8 cellular contexts compared by ENCODE assay signal in the genomic region with DNA sequence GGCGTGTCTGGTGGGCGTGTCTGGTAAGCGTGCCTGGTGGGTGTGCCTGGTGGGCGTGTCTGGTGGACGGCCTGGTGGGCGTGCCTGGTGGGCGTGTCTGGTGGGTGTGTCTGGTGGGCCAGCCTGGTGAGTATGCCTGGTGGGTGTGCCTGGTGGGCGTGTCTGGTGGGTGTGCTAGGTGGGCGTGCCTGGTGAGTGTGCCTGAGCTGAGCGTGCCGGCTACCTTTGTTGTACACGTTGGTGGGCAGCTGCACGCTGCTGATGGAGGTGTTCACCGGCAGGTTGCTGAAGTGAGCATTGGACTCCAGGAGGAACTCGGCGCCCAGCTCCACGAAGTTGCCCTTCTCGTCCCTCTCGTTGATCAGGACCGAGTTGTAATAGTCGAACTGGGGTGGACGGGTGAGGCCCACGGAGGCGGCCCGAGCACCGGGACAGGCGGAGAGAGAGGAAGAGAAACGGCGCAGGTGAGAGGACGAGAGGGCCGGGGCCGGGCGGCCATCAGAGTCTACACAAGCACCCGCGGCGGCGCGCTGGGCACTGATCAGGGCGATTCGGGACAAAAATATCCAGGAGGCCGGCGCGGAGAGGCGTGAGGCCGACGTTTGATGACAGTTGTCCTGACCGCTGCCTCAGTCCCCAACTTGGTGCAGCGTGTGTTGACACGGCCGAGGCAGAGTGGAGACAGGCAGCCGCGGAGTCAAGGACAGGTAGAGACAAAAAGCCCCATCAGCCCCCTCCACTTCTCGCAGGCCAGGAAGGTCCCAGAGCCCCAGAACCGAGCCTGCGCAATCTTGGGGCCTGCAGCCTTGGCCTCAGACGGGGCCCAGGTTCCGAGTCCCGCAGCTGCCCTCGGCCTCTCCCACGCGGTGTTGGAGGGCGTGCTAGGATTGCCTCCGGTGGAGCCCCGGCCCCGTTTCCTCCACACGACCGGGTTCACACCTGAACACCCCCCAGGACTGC. TPM values are rescaled to one million over a fixed set of nuclear protein-coding genes. Genes with fewer than 3 reads are reported as not detected.
A peak's percentile ranks its signal among the peaks of the same experiment; 100 is the strongest.
DNase-seq lines count a peak whose midpoint lies in the region; ATAC-seq and TF ChIP-seq lines count a peak whose summit lies in the region.
"Had no signal": no experiment of that assay in that cellular context is flagged by ENCODE, and none has a peak within 500 bp of the region (broad histone marks: within the 10 kb centered on the region; RNA-seq: fewer than 3 reads in every experiment).

No MANE protein-coding gene starts in this region.

- TF ChIP-seq CTCF in thoracic aorta (IDR thresholded peaks at IDR 0.05): no peak

- ATAC-seq in thoracic aorta (ENCODE audit: insufficient number of reproducible peaks, low FRiP score, low read depth): no peak
- no peak for ATAC-seq in HG03432 (IDR thresholded peaks at IDR 0.05; ENCODE audit: unreplicated experiment)
- ATAC-seq in HG02678 (IDR thresholded peaks at IDR 0.05; ENCODE audit: unreplicated experiment): no peak
- ATAC-seq in GM18519 (IDR thresholded peaks at IDR 0.05; ENCODE audit: low FRiP score, unreplicated experiment): no peak

- H3K36me3 ChIP-seq in thoracic aorta: no peaks in the 10 kb centered on the region
- H3K36me3 ChIP-seq: tibial artery had no signal

- no peaks in the 10 kb centered on the region for H3K4me1 ChIP-seq in thoracic aorta (ENCODE audit: control insufficient read depth in 1 of 2, low read depth in 2 of 2)

- CTCF ChIA-PET in activated naive CD4-positive, alpha-beta T cell treated with anti-CD3 and anti-CD28 coated beads for 36 hours (lab: Charles Lee): interaction anchor here (0.6 to 0.7 kb wide), 2 partner anchors 9 to 46 kb away, joined by 3 to 7 read pairs; no protein-coding TSS in a partner anchor

- peaks cover 27% of the 10 kb centered on the region for H3K9me3 Mint-ChIP-seq in activated naive CD4-positive, alpha-beta T cell treated with anti-CD3 and anti-CD28 coated beads for 36 hours

- H3K27me3 Mint-ChIP-seq in activated naive CD4-positive, alpha-beta T cell treated with anti-CD3 and anti-CD28 coated beads for 36 hours (ENCODE audit: low read depth): peaks cover 8% of the 10 kb centered on the region

- no peaks in the 10 kb centered on the region for H3K27me3 ChIP-seq in thoracic aorta (replicated peaks; ENCODE audit: insufficient read depth)
- H3K27me3 ChIP-seq: tibial artery had no signal

- H3K27ac ChIP-seq in thoracic aorta: no peak overlapping the region
- H3K27ac ChIP-seq: tibial artery had no signal

- H3K9me3 ChIP-seq in thoracic aorta: peaks cover 16% of the 10 kb centered on the region

- DNase-seq in LoVo (ENCODE audit: low spot score) (peak; percentile 11), kidney tubule cell (ENCODE audit: low spot score) (peak; percentile 7), thoracic aorta (ENCODE audit: low spot score) (no peak)
- peak; percentile 15 for DNase-seq in activated naive CD4-positive, alpha-beta T cell treated with anti-CD3 and anti-CD28 coated beads for 36 hours

- H3K4me1 Mint-ChIP-seq in activated naive CD4-positive, alpha-beta T cell treated with anti-CD3 and anti-CD28 coated beads for 36 hours (ENCODE audit: low read depth): peaks cover 7% of the 10 kb centered on the region

- intact Hi-C loops in activated naive CD4-positive, alpha-beta T cell treated with anti-CD3 and anti-CD28 coated beads for 36 hours (cut with micrococcal nuclease): no loop called here

- H3K27ac Mint-ChIP-seq in activated naive CD4-positive, alpha-beta T cell treated with anti-CD3 and anti-CD28 coated beads for 36 hours: no peak overlapping the region

- peak overlapping the region; percentile 60 for H3K4me3 ChIP-seq in thoracic aorta

- peaks cover 2% of the 10 kb centered on the region for H3K36me3 Mint-ChIP-seq in activated naive CD4-positive, alpha-beta T cell treated with anti-CD3 and anti-CD28 coated beads for 36 hours (ENCODE audit: low read depth)

- peak overlapping the region; percentile 59 for H3K4me3 Mint-ChIP-seq in activated naive CD4-positive, alpha-beta T cell treated with anti-CD3 and anti-CD28 coated beads for 36 hours

RNA-seq across cellular contexts. Expression of gene CACNA2D4, which starts 10.5 kb away (rescaled TPM):
- total RNA-seq in activated naive CD4-positive, alpha-beta T cell treated with anti-CD3 and anti-CD28 coated beads for 36 hours: 1 to 10 TPM; 2.1 to 2.7 TPM
- total RNA-seq in thoracic aorta: 10 to 100 TPM in 1 of 2 donors, 1 to 10 TPM in 1; 8.7 to 12.3 TPM
